19 cellular contexts compared by ENCODE assay signal in the genomic region with DNA sequence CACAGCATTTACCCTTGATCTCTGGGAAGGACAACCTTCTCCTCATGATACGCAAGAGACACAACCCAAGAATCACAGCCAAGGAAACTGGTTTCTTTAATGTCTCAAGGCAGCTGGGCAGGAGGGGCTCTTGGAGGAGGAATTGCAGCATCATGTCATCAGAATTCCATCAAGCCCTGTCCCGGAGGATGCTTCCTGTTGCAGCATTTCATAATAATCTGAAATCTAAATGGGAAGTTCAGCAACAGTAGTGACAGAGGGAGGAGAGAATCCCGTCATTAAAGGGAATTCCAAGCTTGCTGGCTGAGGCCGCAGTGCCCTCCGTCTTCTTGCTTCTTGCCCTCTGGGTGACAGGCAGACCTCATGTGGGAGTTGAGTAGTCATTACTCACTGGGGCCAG.
DNase-seq lines count a peak whose midpoint lies in the region; ATAC-seq, FAIRE-seq and TF ChIP-seq lines count a peak whose summit lies in the region.
"Had no signal": no experiment of that assay in that cellular context is flagged by ENCODE, and none has a peak within 500 bp of the region (broad histone marks: within the 10 kb centered on the region; RNA-seq: fewer than 3 reads in every experiment).

No MANE protein-coding gene starts in this region.

- POLR2A ChIA-PET in A549 (lab: Yijun Ruan, JAX), result interaction anchor here (0.7 kb wide), 1 partner anchor 50 kb away, joined by 3 read pairs; no protein-coding TSS in a partner anchor

- no peaks in the 10 kb centered on the region for H3K9me3 Mint-ChIP-seq in nephron
- H3K9me3 Mint-ChIP-seq: activated CD4-positive, alpha-beta T cell treated with anti-CD3 and anti-CD28 coated beads, Interleukin-2, amount 10 ng/mL, durations not matched to agents 24 days and 14 days; activated naive CD4-positive, alpha-beta T cell treated with anti-CD3 and anti-CD28 coated beads, Interleukin-2, amount 50 U/mL, for 72 hours had no signal

- TF ChIP-seq EP300 in A549 (IDR thresholded peaks at IDR 0.05), result no peak

- peaks cover 6% of the 10 kb centered on the region for H3K27me3 Mint-ChIP-seq in nephron (ENCODE audit: low read depth)
- H3K27me3 Mint-ChIP-seq: activated CD4-positive, alpha-beta T cell treated with anti-CD3 and anti-CD28 coated beads, Interleukin-2, amount 10 ng/mL, durations not matched to agents 24 days and 14 days; IgD-negative memory B cell had no signal

- peak overlapping the region in 2 of 3 experiments; percentile 26 to 43 for H3K27ac Mint-ChIP-seq in nephron
- H3K27ac Mint-ChIP-seq: activated CD4-positive, alpha-beta T cell treated with anti-CD3 and anti-CD28 coated beads, Interleukin-2, amount 10 ng/mL, durations not matched to agents 24 days and 14 days; activated naive CD4-positive, alpha-beta T cell treated with anti-CD3 and anti-CD28 coated beads, Interleukin-2, amount 50 U/mL, for 72 hours had no signal

- no peaks in the 10 kb centered on the region for H3K9me3 ChIP-seq in A549
- no peaks in the 10 kb centered on the region for H3K9me3 ChIP-seq in RWPE2 (ENCODE audit: severe bottlenecking)
- no peaks in the 10 kb centered on the region for H3K9me3 ChIP-seq in heart left ventricle
- H3K9me3 ChIP-seq: BLaER1 treated with 17β-estradiol and CSF1 and Interleukin-3, amounts not matched to agents 10 nM and 100 nM; tibial nerve had no signal

- no peak overlapping the region for H3K4me3 Mint-ChIP-seq in nephron
- H3K4me3 Mint-ChIP-seq: activated CD4-positive, alpha-beta T cell treated with anti-CD3 and anti-CD28 coated beads, Interleukin-2, amount 10 ng/mL, durations not matched to agents 24 days and 14 days; IgD-negative memory B cell had no signal

- no peaks in the 10 kb centered on the region for H3K36me3 Mint-ChIP-seq in nephron (ENCODE audit: low read depth)
- H3K36me3 Mint-ChIP-seq: activated naive CD4-positive, alpha-beta T cell treated with anti-CD3 and anti-CD28 coated beads, Interleukin-2, amount 50 U/mL, for 72 hours; IgD-negative memory B cell had no signal

- peak overlapping the region in 1 of 2 experiments; percentile 30; a peak in 1 of 6 replicates for H3K27ac ChIP-seq in A549
- no peak overlapping the region for H3K27ac ChIP-seq in RWPE2 (ENCODE audit: poor library complexity, severe bottlenecking)
- peak overlapping the region in 2 of 12 donors; percentile 20 to 29 for H3K27ac ChIP-seq in heart left ventricle
- H3K27ac ChIP-seq: BLaER1 treated with 17β-estradiol and CSF1 and Interleukin-3, amounts not matched to agents 10 nM and 100 nM; SK-N-MC had no signal

- H3K4me3 ChIP-seq in A549 (no peak overlapping the region), RWPE2 (ENCODE audit: severe bottlenecking) (no peak overlapping the region), heart left ventricle (no peak overlapping the region)
- H3K4me3 ChIP-seq: BLaER1 treated with 17β-estradiol and CSF1 and Interleukin-3, amounts not matched to agents 10 nM and 100 nM; SK-N-MC; tibial nerve had no signal

- H3K36me3 ChIP-seq in RWPE2 (ENCODE audit: low read depth) (no peaks in the 10 kb centered on the region), heart left ventricle (no peaks in the 10 kb centered on the region)
- H3K36me3 ChIP-seq: BLaER1 treated with 17β-estradiol and CSF1 and Interleukin-3, amounts not matched to agents 10 nM and 100 nM; tibial nerve had no signal

- 40% methylated on average over 5 of the region's 5 CpGs for WGBS in A549 (ENCODE audit: missing lambda C conversion rate)
- WGBS in heart left ventricle, 4 donors, result 48 to 64% (median 60%) methylated on average over 4 to 5 of the region's 5 CpGs

- H3K27me3 ChIP-seq in RWPE2 (ENCODE audit: insufficient read depth, poor library complexity, severe bottlenecking) (no peaks in the 10 kb centered on the region), heart left ventricle (peaks cover 0 to 9% (median 0%) of the 10 kb centered on the region in 9 donors)
- H3K27me3 ChIP-seq: BLaER1 treated with 17β-estradiol and CSF1 and Interleukin-3, amounts not matched to agents 10 nM and 100 nM; tibial nerve had no signal

- intact Hi-C loops in heart left ventricle (cut with DNase I), result no loop called here

- peaks cover 8% of the 10 kb centered on the region; the same call in 1 of the 3 replicates for H3K4me1 ChIP-seq in A549
- no peaks in the 10 kb centered on the region for H3K4me1 ChIP-seq in RWPE2 (ENCODE audit: insufficient read depth, poor library complexity, severe bottlenecking)
- peaks cover 0 to 3% (median 0%) of the 10 kb centered on the region in 12 donors for H3K4me1 ChIP-seq in heart left ventricle
- H3K4me1 ChIP-seq: BLaER1 treated with 17β-estradiol and CSF1 and Interleukin-3, amounts not matched to agents 10 nM and 100 nM had no signal

- peak overlapping the region; percentile 15; the same call in 1 of the 3 replicates for H3K4me2 ChIP-seq in A549
- H3K4me2 ChIP-seq: BLaER1 treated with 17β-estradiol and CSF1 and Interleukin-3, amounts not matched to agents 10 nM and 100 nM had no signal

- no peak for TF ChIP-seq POLR2A in A549 (IDR thresholded peaks at IDR 0.05; ENCODE audit: low read length)
- TF ChIP-seq POLR2A in heart left ventricle (IDR thresholded peaks at IDR 0.05), result no peak

- TF ChIP-seq CTCF in A549 (IDR thresholded peaks at IDR 0.05) (no peak), RWPE2 (IDR thresholded peaks at IDR 0.05; ENCODE audit: poor library complexity, severe bottlenecking) (no peak), heart left ventricle (IDR thresholded peaks at IDR 0.05) (no peak), nephron (IDR thresholded peaks at IDR 0.05; ENCODE audit: unreplicated experiment in 3 of 3) (no peak)

- TF ChIP-seq RAD21 in A549 (conservative IDR thresholded peaks at IDR 0.05 in 1 of 2, IDR thresholded peaks at IDR 0.05 in 1 of 2), result no peak

- no peak for FAIRE-seq in A549 (lab: Jason Lieb, UNC)
- no peak for FAIRE-seq in GM19239 (lab: Jason Lieb, UNC)
- FAIRE-seq: A204.1 had no signal

- H3K4me1 Mint-ChIP-seq in nephron, result peaks cover 2% of the 10 kb centered on the region
- H3K4me1 Mint-ChIP-seq: activated CD4-positive, alpha-beta T cell treated with anti-CD3 and anti-CD28 coated beads, Interleukin-2, amount 10 ng/mL, durations not matched to agents 24 days and 14 days; IgD-negative memory B cell had no signal

- CTCF ChIA-PET in A549 (lab: Yijun Ruan, JAX), result interaction anchor here (1.1 kb wide), 1 partner anchor 10 kb away, joined by 3 read pairs; no protein-coding TSS in a partner anchor

- DNase-seq in A549 (ENCODE audit: low read depth in 1 of 2, low spot score in 1 of 2), result peak in 1 of 2 experiments; percentile 8
- DNase-seq in RWPE2 (ENCODE audit: low spot score), result no peak
- DNase-seq in heart left ventricle, result peak in 4 of 5 donors; percentile 30 to 63 (median 36)
- no peak for DNase-seq in GM19239 (ENCODE audit: insufficient read length, low spot score)
- DNase-seq in stimulated activated CD4-positive, alpha-beta T cell treated with anti-CD3 and anti-CD28 coated beads, Interleukin-1b, Interleukin-23, amount 100 ng/mL, for 48 hours, result no peak
- DNase-seq: activated CD4-positive, alpha-beta T cell treated with anti-CD3 and anti-CD28 coated beads, Interleukin-2, amount 10 ng/mL, durations not matched to agents 24 days and 14 days; NCI-H1417; stimulated activated CD4-positive, alpha-beta T cell treated with anti-CD3 and anti-CD28 coated beads, Interleukin-4, amount 100 ng/mL, for 24 hours; stimulated activated naive CD8-positive, alpha-beta T cell treated with anti-CD3 and anti-CD28 coated beads, Interleukin-15, Interleukin-2, amounts not matched to agents 100 U/mL and 50 U/mL, for 24 hours had no signal

- no peak for ATAC-seq in A549
- peak; percentile 44; the same call in 1 of the 3 replicates for ATAC-seq in RWPE2 (ENCODE audit: low read depth)
- ATAC-seq in heart left ventricle, result peak; percentile 46 to 84 (median 74)
- no peak for ATAC-seq in GM21423 (IDR thresholded peaks at IDR 0.05; ENCODE audit: unreplicated experiment)
- ATAC-seq in GM18858 (IDR thresholded peaks at IDR 0.05; ENCODE audit: unreplicated experiment), result no peak
- ATAC-seq: activated naive CD4-positive, alpha-beta T cell treated with anti-CD3 and anti-CD28 coated beads, Interleukin-2, amount 50 U/mL, for 72 hours; HCT116; stimulated activated naive CD8-positive, alpha-beta T cell treated with anti-CD3 and anti-CD28 coated beads, Interleukin-15, Interleukin-2, amounts not matched to agents 100 U/mL and 50 U/mL, for 24 hours had no signal

TF ChIP-seq in A549, 52 proteins besides CTCF, POLR2A, EP300 and RAD21:
- TF ChIP-seq FOSB (CRISPR knock-in tag; IDR thresholded peaks at IDR 0.05) (no peak), JUNB (IDR thresholded peaks at IDR 0.05) (no peak), ZNF302 (CRISPR knock-in tag; IDR thresholded peaks at IDR 0.05) (no peak), HOXB5 (CRISPR knock-in tag; IDR thresholded peaks at IDR 0.05) (no peak), RARB (CRISPR knock-in tag; IDR thresholded peaks at IDR 0.05) (no peak), ZFP36 (IDR thresholded peaks at IDR 0.05; ENCODE audit: borderline replicate concordance, partially characterized antibody) (no peak), ZSCAN20 (CRISPR knock-in tag; IDR thresholded peaks at IDR 0.05) (no peak), HDAC2 (IDR thresholded peaks at IDR 0.05) (no peak)
- TF ChIP-seq, protein P1, sequence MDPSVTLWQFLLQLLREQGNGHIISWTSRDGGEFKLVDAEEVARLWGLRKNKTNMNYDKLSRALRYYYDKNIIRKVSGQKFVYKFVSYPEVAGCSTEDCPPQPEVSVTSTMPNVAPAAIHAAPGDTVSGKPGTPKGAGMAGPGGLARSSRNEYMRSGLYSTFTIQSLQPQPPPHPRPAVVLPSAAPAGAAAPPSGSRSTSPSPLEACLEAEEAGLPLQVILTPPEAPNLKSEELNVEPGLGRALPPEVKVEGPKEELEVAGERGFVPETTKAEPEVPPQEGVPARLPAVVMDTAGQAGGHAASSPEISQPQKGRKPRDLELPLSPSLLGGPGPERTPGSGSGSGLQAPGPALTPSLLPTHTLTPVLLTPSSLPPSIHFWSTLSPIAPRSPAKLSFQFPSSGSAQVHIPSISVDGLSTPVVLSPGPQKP (IDR thresholded peaks at IDR 0.05; ENCODE audit: low read depth, low read length), result no peak

Comparison
In these comparisons a context has a peak if more than half of its experiments do, and no peak if none do; other contexts are left out.
1. ATAC-seq: peak in RWPE2 (single experiment) and heart left ventricle (4 of 4); none in A549 (0 of 2), GM21423 (single experiment) and GM18858 (single experiment).
2. DNase-seq: peak in heart left ventricle (4 of 5); none in RWPE2 (single experiment), GM19239 (single experiment) and stimulated activated CD4-positive, alpha-beta T cell treated with anti-CD3 and anti-CD28 coated beads, Interleukin-1b, Interleukin-23, amount 100 ng/mL, for 48 hours (single experiment).